Comparison of ENCODE assay signal across 6 cellular contexts in the genomic region with DNA sequence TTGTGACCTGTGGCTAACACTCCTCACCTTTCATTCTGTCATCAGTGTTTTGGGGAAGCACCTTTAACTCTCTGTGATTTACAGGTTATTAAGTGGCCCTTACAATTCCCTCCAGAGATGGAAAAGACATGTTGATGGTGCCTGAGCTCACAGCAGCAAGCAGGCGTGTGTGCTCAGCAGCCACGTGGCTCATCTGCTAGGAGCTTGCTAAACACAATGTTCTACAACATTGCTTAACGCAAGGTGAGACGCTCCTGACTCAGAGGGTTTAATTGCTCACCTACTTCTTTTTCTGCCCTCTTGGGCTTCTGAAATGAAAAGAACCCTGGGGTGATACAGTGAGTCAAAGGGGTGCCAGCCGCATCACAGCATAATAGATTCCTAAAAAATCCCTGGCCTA. TPM values are rescaled to one million over a fixed set of nuclear protein-coding genes. Genes with fewer than 3 reads are reported as not detected.
DNase-seq lines count a peak whose midpoint lies in the region; ATAC-seq, FAIRE-seq and TF ChIP-seq lines count a peak whose summit lies in the region.
"Not testable (repeated sequence)": the region's sequence is repeated elsewhere in the genome, so short reads cannot be mapped to it uniquely, and the experiment has no call there.

No MANE protein-coding gene starts in this region.

- not testable (repeated sequence) for H3K27me3 ChIP-seq in bronchial epithelial cell (ENCODE audit: control insufficient read depth, insufficient read depth, low read length); foreskin keratinocyte

- H3K36me3 ChIP-seq in bronchial epithelial cell (ENCODE audit: control insufficient read depth, insufficient read depth, low read length), result not testable (repeated sequence)

- H3K4me3 ChIP-seq in bronchial epithelial cell (ENCODE audit: low read depth, low read length), result not testable (repeated sequence)

- peak; percentile 27 for DNase-seq in activated CD4-positive, alpha-beta T cell treated with anti-CD3 and anti-CD28 coated beads for 48 hours
- DNase-seq in amniotic epithelial cell (ENCODE audit: low read depth) (peak; percentile 51), bronchial epithelial cell (ENCODE audit: low read depth) (peak; percentile 74), foreskin keratinocyte (peak; percentile 37 to 60), kidney tubule cell (ENCODE audit: low spot score) (peak; percentile 2)
- DNase-seq in stimulated activated CD4-positive, alpha-beta T cell treated with anti-CD3 and anti-CD28 coated beads, Interleukin-1b, Interleukin-23, amount 100 ng/mL, for 48 hours, result peak; percentile 36

- TF ChIP-seq CTCF in bronchial epithelial cell (IDR thresholded peaks at IDR 0.05; ENCODE audit: insufficient read depth, low read length, severe bottlenecking); foreskin keratinocyte (conservative IDR thresholded peaks at IDR 0.05): not testable (repeated sequence)

- not testable (repeated sequence) for ATAC-seq in foreskin keratinocyte

- not testable (repeated sequence) for H3K27ac ChIP-seq in foreskin keratinocyte

- not testable (repeated sequence) for H3K4me1 ChIP-seq in foreskin keratinocyte

- not testable (repeated sequence) for FAIRE-seq in bronchial epithelial cell (lab: Jason Lieb, UNC)

RNA-seq across cellular contexts. Expression of a gene that starts 6.1 kb away (rescaled TPM):
- total RNA-seq in bronchial epithelial cell, result 7.6 and 7.7 TPM in 2 replicates
- total RNA-seq in foreskin keratinocyte, result 5.2 and 6.2 TPM in 2 replicates
- polyA plus RNA-seq in foreskin keratinocyte, result 3.3 and 4.3 TPM in 2 replicates

Comparison
In these comparisons a context has a peak if more than half of its experiments do, and no peak if none do; other contexts are left out.
1. DNase-seq: peak in every context shown above with its lines; median percentile 74 in bronchial epithelial cell; 51 in amniotic epithelial cell; 48 in foreskin keratinocyte; 36 in stimulated activated CD4-positive, alpha-beta T cell treated with anti-CD3 and anti-CD28 coated beads, Interleukin-1b, Interleukin-23, amount 100 ng/mL, for 48 hours; 27 in activated CD4-positive, alpha-beta T cell treated with anti-CD3 and anti-CD28 coated beads for 48 hours; 2 in kidney tubule cell.